9 cellular contexts compared by ENCODE assay signal in genomic region chr3:42099020-42099765, GRCh38. TPM values are rescaled to one million over a fixed set of nuclear protein-coding genes. Genes with fewer than 3 reads are reported as not detected.
DNase-seq lines count a peak whose midpoint lies in the region; ATAC-seq and TF ChIP-seq lines count a peak whose summit lies in the region.
"Had no signal": no experiment of that assay in that cellular context is flagged by ENCODE, and none has a peak within 500 bp of the region (broad histone marks: within the 10 kb centered on the region; RNA-seq: fewer than 3 reads in every experiment).

No MANE protein-coding gene starts in this region.

- H3K4me1 ChIP-seq in HEK293 (ENCODE audit: control insufficient read depth, insufficient read depth, low read length) (no peaks in the 10 kb centered on the region), stomach smooth muscle (ENCODE audit: control insufficient read depth, insufficient read depth, low read length) (peaks cover 49% of the 10 kb centered on the region)

- in situ Hi-C loops in astrocyte of the spinal cord (cut with HindIII; ENCODE audit: low sequenced_read_pairs): no loop called here

- H3K4me1 Mint-ChIP-seq in memory B cell: peaks cover 39% of the 10 kb centered on the region
- peaks cover 0 to 12% of the 10 kb centered on the region in 2 donors for H3K4me1 Mint-ChIP-seq in natural killer cell

- H3K36me3 Mint-ChIP-seq in memory B cell (peaks cover 12% of the 10 kb centered on the region), natural killer cell (no peaks in the 10 kb centered on the region)

- DNase-seq in astrocyte of the spinal cord (ENCODE audit: low read depth, low spot score) (peak; percentile 44), memory B cell (ENCODE audit: low spot score in 2 of 2) (no peak), NCI-H2029 treated with DMSO at 0.1 percent for 48 hours (lab: John Stamatoyannopoulos, UW) (no peak), natural killer cell (no peak), hippocampal formation (lab: John Stamatoyannopoulos, UW) (no peak)

- H3K27ac Mint-ChIP-seq in memory B cell (peak overlapping the region; percentile 88), natural killer cell (no peak overlapping the region)

- intact Hi-C loops in natural killer cell (cut with micrococcal nuclease): loop anchor here (1.0 kb wide), 2 partner anchors 205 to 1519 kb away; no protein-coding TSS in a partner anchor

- H3K27me3 Mint-ChIP-seq in memory B cell: no peaks in the 10 kb centered on the region
- no peaks in the 10 kb centered on the region for H3K27me3 Mint-ChIP-seq in natural killer cell (ENCODE audit: low read depth in 2 of 2)
- H3K27me3 Mint-ChIP-seq: activated T-helper 17 cell treated with anti-CD3 and anti-CD28 coated beads, Interleukin-2, amount 50 U/mL, for 72 hours had no signal

- peak overlapping the region; percentile 7 to 12 for H3K9ac ChIP-seq in stomach smooth muscle (ENCODE audit: low read length in 2 of 2)

- H3K9me3 Mint-ChIP-seq in memory B cell (no peaks in the 10 kb centered on the region), natural killer cell (no peaks in the 10 kb centered on the region)
- H3K9me3 Mint-ChIP-seq: activated T-helper 17 cell treated with anti-CD3 and anti-CD28 coated beads, Interleukin-2, amount 50 U/mL, for 72 hours had no signal

- TF ChIP-seq CTCF in HEK293 (tag by site-specific recombination; IDR thresholded peaks at IDR 0.05) (no peak), astrocyte of the spinal cord (IDR thresholded peaks at IDR 0.05; ENCODE audit: low read depth, low read length) (no peak), natural killer cell (IDR thresholded peaks at IDR 0.05) (no peak)

- H3K4me3 Mint-ChIP-seq in memory B cell: no peak overlapping the region
- no peak overlapping the region for H3K4me3 Mint-ChIP-seq in natural killer cell
- H3K4me3 Mint-ChIP-seq: activated T-helper 17 cell treated with anti-CD3 and anti-CD28 coated beads, Interleukin-2, amount 50 U/mL, for 72 hours had no signal

- ATAC-seq in memory B cell (ENCODE audit: low read depth) (no peak), natural killer cell (no peak)

- H3K27me3 ChIP-seq in stomach smooth muscle (ENCODE audit: control insufficient read depth in 1 of 2, insufficient read depth in 2 of 2, low read length in 2 of 2): no peaks in the 10 kb centered on the region
- H3K27me3 ChIP-seq: suprapubic skin had no signal

- CTCF ChIA-PET in HEK293 (lab: Yijun Ruan, JAX): interaction anchor here (0.6 to 4.1 kb wide), 22 partner anchors 8 to 884 kb away, joined by 3 to 18 read pairs (median 4); partner anchors contain the start of gene TRAK1

- H3K36me3 ChIP-seq in HEK293 (ENCODE audit: control insufficient read depth in 2 of 2, insufficient read depth in 1 of 2, low read length in 2 of 2) (peaks cover 0 to 10% of the 10 kb centered on the region in 2 experiments; a peak in 1 of 3 replicates), stomach smooth muscle (ENCODE audit: control insufficient read depth in 2 of 2, insufficient read depth in 2 of 2, low read length in 2 of 2) (peaks cover 0 to 1% of the 10 kb centered on the region in 2 donors)

- H3K4me3 ChIP-seq in HEK293 (ENCODE audit: low read depth, low read length) (no peak overlapping the region), astrocyte of the spinal cord (ENCODE audit: low read depth, low read length) (no peak overlapping the region), stomach smooth muscle (ENCODE audit: low read length in 2 of 2) (no peak overlapping the region)
- H3K4me3 ChIP-seq: suprapubic skin had no signal

- no peaks in the 10 kb centered on the region for H3K9me3 ChIP-seq in HEK293 (ENCODE audit: control insufficient read depth, insufficient read depth, low read depth, low read length)
- H3K9me3 ChIP-seq in stomach smooth muscle (ENCODE audit: control insufficient read depth in 2 of 2, low read length in 2 of 2): no peaks in the 10 kb centered on the region
- H3K9me3 ChIP-seq: suprapubic skin had no signal

- H3K27ac ChIP-seq in HEK293 (ENCODE audit: extremely low read depth, low read depth, low read length) (no peak overlapping the region), stomach smooth muscle (ENCODE audit: low read length) (peak overlapping the region; percentile 46)
- H3K27ac ChIP-seq: suprapubic skin had no signal

- POLR2A ChIA-PET in HEK293 (lab: Yijun Ruan, JAX): interaction anchor here (1.0 to 1.3 kb wide), 3 partner anchors 37 to 137 kb away, joined by 3 read pairs; partner anchors contain the start of gene ULK4

TF ChIP-seq in HEK293, 187 proteins besides CTCF, POLR2A, EP300 and RAD21:
- no peak for TF ChIP-seq BCL11A (tag by site-specific recombination; IDR thresholded peaks at IDR 0.05; ENCODE audit: low read depth)
- TF ChIP-seq ZNF24 (tag by site-specific recombination; IDR thresholded peaks at IDR 0.05): no peak
- TF ChIP-seq EGR2 (tag by site-specific recombination; IDR thresholded peaks at IDR 0.05; ENCODE audit: low read depth): peak; percentile 43; the same call in 1 of the 2 replicates
- no peak for TF ChIP-seq MEIS1 (CRISPR knock-in tag; IDR thresholded peaks at IDR 0.05; ENCODE audit: borderline replicate concordance)
- TF ChIP-seq ZFHX2 (tag by site-specific recombination; conservative IDR thresholded peaks at IDR 0.05): 0 out of 2 replicates have a peak, but pooled peaks have one; percentile 10
- no peak for TF ChIP-seq ZNF391 (tag by site-specific recombination; IDR thresholded peaks at IDR 0.05; ENCODE audit: borderline replicate concordance, low read depth)
- no peak for TF ChIP-seq SP7 (tag by site-specific recombination; IDR thresholded peaks at IDR 0.05)
- no peak for TF ChIP-seq ZNF280D (tag by site-specific recombination; IDR thresholded peaks at IDR 0.05)
- no peak for TF ChIP-seq ZNF266 (tag by site-specific recombination; IDR thresholded peaks at IDR 0.05; ENCODE audit: low read depth)
- no peak for TF ChIP-seq ZNF404 (tag by site-specific recombination; IDR thresholded peaks at IDR 0.05)

RNA-seq across cellular contexts. Expression of gene TRAK1, which starts 8.0 kb away (rescaled TPM):
- 10 to 100 TPM; 30.7 to 31.8 (median 31.8) TPM for total RNA-seq in natural killer cell
